ENCODE assay signal across 34 cellular contexts in the genomic region with DNA sequence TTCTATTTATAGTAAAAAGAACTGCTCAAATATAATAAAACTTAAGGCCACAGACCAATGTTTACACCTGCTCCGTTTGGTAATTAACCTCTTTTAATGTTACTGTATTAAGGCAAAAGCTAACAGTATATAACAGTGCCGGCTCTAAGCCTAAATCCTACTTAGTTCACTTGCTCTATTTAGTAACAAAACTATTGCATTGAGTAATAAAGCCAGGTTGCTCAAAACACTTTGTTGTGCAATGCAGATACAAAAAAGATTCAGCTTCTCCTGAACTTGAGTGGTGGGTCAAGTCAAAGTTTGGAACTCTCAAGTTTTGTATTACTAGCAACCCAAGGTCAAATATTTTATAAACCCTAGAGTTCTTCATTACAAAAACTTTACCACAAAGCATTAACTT.
DNase-seq lines count a peak whose midpoint lies in the region; ATAC-seq and TF ChIP-seq lines count a peak whose summit lies in the region.
"Had no signal": no experiment of that assay in that cellular context is flagged by ENCODE, and none has a peak within 500 bp of the region (broad histone marks: within the 10 kb centered on the region; RNA-seq: fewer than 3 reads in every experiment).

No MANE protein-coding gene starts in this region.

- H3K9me2 ChIP-seq in GM23248 (ENCODE audit: insufficient read depth), result no peaks in the 10 kb centered on the region

- H3K9me3 ChIP-seq in GM23248 (ENCODE audit: low read depth), result no peaks in the 10 kb centered on the region
- no peaks in the 10 kb centered on the region for H3K9me3 ChIP-seq in gastrocnemius medialis
- no peaks in the 10 kb centered on the region for H3K9me3 ChIP-seq in prostate gland
- H3K9me3 ChIP-seq in endodermal cell (ENCODE audit: control insufficient read depth, low read length), result no peaks in the 10 kb centered on the region
- H3K9me3 ChIP-seq: BLaER1, Peyer's patch, tibial nerve had no signal

- no peak overlapping the region for H3K9ac ChIP-seq in GM23248
- H3K9ac ChIP-seq in endodermal cell (ENCODE audit: extremely low read depth, low read length, poor library complexity, severe bottlenecking), result no peak overlapping the region
- H3K9ac ChIP-seq: BLaER1 had no signal

- no peaks in the 10 kb centered on the region for H3K27me3 ChIP-seq in GM23248 (replicated peaks; ENCODE audit: insufficient read depth)
- no peaks in the 10 kb centered on the region for H3K27me3 ChIP-seq in gastrocnemius medialis
- H3K27me3 ChIP-seq in prostate gland (replicated peaks; ENCODE audit: insufficient read depth), result no peaks in the 10 kb centered on the region
- no peaks in the 10 kb centered on the region for H3K27me3 ChIP-seq in endodermal cell (ENCODE audit: control insufficient read depth, insufficient read depth, low read length, poor library complexity, severe bottlenecking)
- H3K27me3 ChIP-seq: BLaER1, cardiac muscle cell, hepatocyte, Peyer's patch, tibial nerve had no signal

- peaks cover 12% of the 10 kb centered on the region for H3K36me3 Mint-ChIP-seq in activated CD4-positive, alpha-beta T cell treated with anti-CD3 and anti-CD28 coated beads, Interleukin-2, amount 10 ng/mL, durations not matched to agents 24 days and 14 days (ENCODE audit: low read depth)
- H3K36me3 Mint-ChIP-seq in endodermal cell (ENCODE audit: low read depth), result no peaks in the 10 kb centered on the region

- 58 to 66% methylated on average over 2 of the region's 2 CpGs for WGBS in GM23248 (ENCODE audit: low coverage in 1 of 2, low lambda C conversion rate in 2 of 2, missing lambda C conversion rate in 2 of 2), 2 experiments
- 41% methylated on average over 2 of the region's 2 CpGs for WGBS in prostate gland
- WGBS in endodermal cell (ENCODE audit: insufficient coverage in 1 of 2, insufficient read length in 1 of 2), 2 experiments, result 95% methylated on average over 2 of the region's 2 CpGs; no CpG with 5 or more reads in 1 of the 2 experiments

- H3K4me1 ChIP-seq in GM23248 (ENCODE audit: insufficient read depth) (peaks cover 20% of the 10 kb centered on the region), gastrocnemius medialis (peaks cover 0 to 3% of the 10 kb centered on the region in 2 donors), prostate gland (replicated peaks) (no peaks in the 10 kb centered on the region), endodermal cell (ENCODE audit: control insufficient read depth, insufficient read depth, low read length) (no peaks in the 10 kb centered on the region)
- H3K4me1 ChIP-seq: BLaER1, Peyer's patch, tibial nerve had no signal

- H3K4me1 Mint-ChIP-seq in activated CD4-positive, alpha-beta T cell treated with anti-CD3 and anti-CD28 coated beads, Interleukin-2, amount 10 ng/mL, durations not matched to agents 24 days and 14 days, result peaks cover 14% of the 10 kb centered on the region
- H3K4me1 Mint-ChIP-seq in endodermal cell, result no peaks in the 10 kb centered on the region

- peak; percentile 20 for DNase-seq in GM23248
- peak; percentile 2 for DNase-seq in SKM-1 (lab: John Stamatoyannopoulos, UW; ENCODE audit: unreplicated experiment)
- peak; percentile 31 for DNase-seq in fibroblast of gingiva (ENCODE audit: low read depth)
- DNase-seq in gastrocnemius medialis, result no peak
- no peak for DNase-seq in prostate gland (ENCODE audit: low spot score)
- DNase-seq in activated CD4-positive, alpha-beta T cell treated with anti-CD3 and anti-CD28 coated beads, Interleukin-2, amount 10 ng/mL, durations not matched to agents 24 days and 14 days, result no peak
- DNase-seq in endodermal cell, result no peak
- DNase-seq: ACHN; activated CD4-positive, alpha-beta T cell treated with anti-CD3 and anti-CD28 coated beads for 36 hours; activated CD8-positive, alpha-beta memory T cell treated with anti-CD3 and anti-CD28 coated beads for 24 hours; activated T-cell treated with anti-CD3 and anti-CD28 coated beads for 4 hours; aorta; effector CD8-positive, alpha-beta T cell; naive thymus-derived CD8-positive, alpha-beta T cell; NCI-H1417; NCI-H2081; NCI-H748 treated with DMSO at 0.1 percent for 48 hours; nucleus accumbens; Peyer's patch; SHP77 treated with DMSO at 0.1 percent for 48 hours; stimulated activated CD4-positive, alpha-beta T cell treated with anti-CD3 and anti-CD28 coated beads, Interleukin-4, amount 100 ng/mL, for 24 hours had no signal

- H2AFZ ChIP-seq in GM23248, result no peak overlapping the region
- H2AFZ ChIP-seq: GM23338, hepatocyte had no signal

- TF ChIP-seq CTCF in gastrocnemius medialis (IDR thresholded peaks at IDR 0.05 in 4 of 5, conservative IDR thresholded peaks at IDR 0.05 in 1 of 5) (no peak), prostate gland (IDR thresholded peaks at IDR 0.05) (no peak), endodermal cell (conservative IDR thresholded peaks at IDR 0.05) (no peak)

- intact Hi-C loops in gastrocnemius medialis (cut with DNase I; ENCODE audit: low total_unique reads) (no loop called here), prostate gland (cut with DNase I) (no loop called here)
- intact Hi-C loops in activated CD4-positive, alpha-beta T cell treated with anti-CD3 and anti-CD28 coated beads, Interleukin-2, amount 10 ng/mL, durations not matched to agents 24 days and 14 days (cut with micrococcal nuclease), result no loop called here

- no peaks in the 10 kb centered on the region for H4K20me1 ChIP-seq in GM23248 (ENCODE audit: insufficient read depth)
- H4K20me1 ChIP-seq: BLaER1 had no signal

- H3K79me2 ChIP-seq in GM23248 (ENCODE audit: insufficient read depth), result no peaks in the 10 kb centered on the region
- H3K79me2 ChIP-seq: hepatocyte had no signal

- no peak overlapping the region for H3K27ac Mint-ChIP-seq in activated CD4-positive, alpha-beta T cell treated with anti-CD3 and anti-CD28 coated beads, Interleukin-2, amount 10 ng/mL, durations not matched to agents 24 days and 14 days
- no peak overlapping the region for H3K27ac Mint-ChIP-seq in endodermal cell
- H3K27ac Mint-ChIP-seq: activated CD4-positive, alpha-beta T cell treated with anti-CD3 and anti-CD28 coated beads for 36 hours; activated naive CD4-positive, alpha-beta T cell treated with anti-CD3 and anti-CD28 coated beads, Interleukin-2, amount 50 U/mL, for 72 hours; GM23338; progenitor cell of endocrine pancreas had no signal

- H3K4me2 ChIP-seq in GM23248 (ENCODE audit: unreplicated experiment), result no peak overlapping the region
- H3K4me2 ChIP-seq: BLaER1, GM23338, hepatocyte had no signal

- no peaks in the 10 kb centered on the region for H3K9me3 Mint-ChIP-seq in activated CD4-positive, alpha-beta T cell treated with anti-CD3 and anti-CD28 coated beads, Interleukin-2, amount 10 ng/mL, durations not matched to agents 24 days and 14 days
- H3K9me3 Mint-ChIP-seq in endodermal cell, result no peaks in the 10 kb centered on the region
- H3K9me3 Mint-ChIP-seq: activated naive CD4-positive, alpha-beta T cell treated with anti-CD3 and anti-CD28 coated beads, Interleukin-2, amount 50 U/mL, for 72 hours; GM23338; naive thymus-derived CD8-positive, alpha-beta T cell had no signal

- TF ChIP-seq POLR2A in gastrocnemius medialis (IDR thresholded peaks at IDR 0.05) (no peak), prostate gland (IDR thresholded peaks at IDR 0.05) (no peak)

- H3K4me3 ChIP-seq in GM23248 (no peak overlapping the region), gastrocnemius medialis (no peak overlapping the region), prostate gland (no peak overlapping the region), endodermal cell (ENCODE audit: low read length) (no peak overlapping the region)
- H3K4me3 ChIP-seq: BLaER1, cardiac muscle cell, coronary artery, GM23338, hepatocyte, lung, Peyer's patch, tibial nerve had no signal

- no peak overlapping the region for H3K27ac ChIP-seq in GM23248
- H3K27ac ChIP-seq in gastrocnemius medialis, result peak overlapping the region in 2 of 4 donors; percentile 39 to 51
- H3K27ac ChIP-seq in prostate gland, result no peak overlapping the region
- no peak overlapping the region for H3K27ac ChIP-seq in endodermal cell (ENCODE audit: low read depth, low read length)
- H3K27ac ChIP-seq: BLaER1, cardiac muscle cell, coronary artery, hepatocyte, Peyer's patch, tibial nerve, VCaP had no signal

- no peak overlapping the region for H3K4me3 Mint-ChIP-seq in activated CD4-positive, alpha-beta T cell treated with anti-CD3 and anti-CD28 coated beads, Interleukin-2, amount 10 ng/mL, durations not matched to agents 24 days and 14 days
- H3K4me3 Mint-ChIP-seq in endodermal cell, result no peak overlapping the region
- H3K4me3 Mint-ChIP-seq: activated CD4-positive, alpha-beta T cell treated with anti-CD3 and anti-CD28 coated beads for 36 hours; GM23338; naive thymus-derived CD8-positive, alpha-beta T cell had no signal

- peak; percentile 89 to 94 for ATAC-seq in gastrocnemius medialis
- no peak for ATAC-seq in HG03097 (IDR thresholded peaks at IDR 0.05; ENCODE audit: low FRiP score, unreplicated experiment)
- ATAC-seq: activated CD4-positive, alpha-beta T cell treated with anti-CD3 and anti-CD28 coated beads for 36 hours; esophagus mucosa; GM23338; naive thymus-derived CD8-positive, alpha-beta T cell; sciatic nerve had no signal

- H3K27me3 Mint-ChIP-seq in activated CD4-positive, alpha-beta T cell treated with anti-CD3 and anti-CD28 coated beads, Interleukin-2, amount 10 ng/mL, durations not matched to agents 24 days and 14 days, result no peaks in the 10 kb centered on the region
- H3K27me3 Mint-ChIP-seq in endodermal cell (ENCODE audit: insufficient read depth), result no peaks in the 10 kb centered on the region
- H3K27me3 Mint-ChIP-seq: activated CD4-positive, alpha-beta T cell treated with anti-CD3 and anti-CD28 coated beads for 36 hours; naive thymus-derived CD8-positive, alpha-beta T cell; progenitor cell of endocrine pancreas had no signal

- in situ Hi-C loops in GM23248 (cut with MboI), result no loop called here
- in situ Hi-C loops in gastrocnemius medialis (cut with MboI; ENCODE audit: low sequenced_read_pairs in 4 of 4), result no loop called here

- H3K36me3 ChIP-seq in GM23248 (ENCODE audit: low read depth) (no peaks in the 10 kb centered on the region), gastrocnemius medialis (no peaks in the 10 kb centered on the region), prostate gland (no peaks in the 10 kb centered on the region), endodermal cell (ENCODE audit: control insufficient read depth, insufficient read depth, low read length) (peaks cover 7% of the 10 kb centered on the region)
- H3K36me3 ChIP-seq: BLaER1, cardiac muscle cell had no signal

- H3F3A ChIP-seq in GM23248 (ENCODE audit: insufficient read depth), result peaks cover 12% of the 10 kb centered on the region

Comparison
In these comparisons a context has a peak if more than half of its experiments do, and no peak if none do; other contexts are left out.
1. DNase-seq: peak in GM23248 (single experiment), SKM-1 (single experiment) and fibroblast of gingiva (single experiment); none in gastrocnemius medialis (0 of 2), prostate gland (single experiment), activated CD4-positive, alpha-beta T cell treated with anti-CD3 and anti-CD28 coated beads, Interleukin-2, amount 10 ng/mL, durations not matched to agents 24 days and 14 days (single experiment) and endodermal cell (single experiment).